In the genomic region with DNA sequence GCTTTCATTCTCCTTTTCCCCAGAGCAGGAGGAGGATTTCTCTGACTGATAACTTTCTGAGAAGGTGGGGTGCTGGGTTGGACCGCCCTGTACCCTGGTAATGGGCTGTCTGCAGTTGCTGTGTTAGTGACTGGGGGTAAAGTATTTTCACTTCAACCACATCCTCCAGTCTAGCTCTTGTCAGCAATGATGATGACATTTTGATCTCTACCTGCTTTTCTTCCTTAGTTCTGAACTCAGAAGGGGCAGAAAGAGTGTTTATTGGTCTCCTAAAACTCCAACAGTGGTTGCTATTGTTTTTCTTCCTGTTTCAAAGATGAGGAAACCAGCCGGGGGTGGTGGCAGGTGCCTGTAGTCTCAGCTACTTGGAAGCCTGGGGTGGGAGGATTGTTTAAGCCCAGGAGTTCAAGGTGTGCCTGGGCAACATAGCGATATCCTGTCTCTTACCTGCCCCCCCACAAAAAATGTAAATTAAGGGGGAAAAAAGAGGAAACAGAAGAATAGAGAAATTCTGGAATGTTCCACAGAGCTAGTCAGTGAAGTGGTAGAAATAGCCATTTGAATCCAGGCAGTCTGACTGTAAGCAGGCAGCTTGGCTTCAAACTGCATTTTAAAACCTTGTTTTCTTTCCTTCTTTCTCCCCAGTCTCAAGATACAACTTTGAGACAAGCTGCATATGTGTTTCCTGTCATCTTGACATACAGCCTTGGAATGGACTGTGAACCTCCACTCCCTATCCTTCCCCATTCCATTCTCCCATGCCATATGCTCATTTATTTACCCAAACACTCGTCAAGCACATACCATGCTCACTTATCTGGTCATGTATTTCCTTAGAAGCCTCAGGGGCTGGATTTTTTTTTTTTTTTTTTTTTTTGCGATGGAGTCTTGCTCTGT, we compare ENCODE assay signal across 8 cellular contexts. TPM values are rescaled to one million over a fixed set of nuclear protein-coding genes. Genes with fewer than 3 reads are reported as not detected.
DNase-seq lines count a peak whose midpoint lies in the region; ATAC-seq and TF ChIP-seq lines count a peak whose summit lies in the region.

No MANE protein-coding gene starts in this region.

- peak overlapping the region; percentile 82 for H3K4me3 Mint-ChIP-seq in activated CD4-positive, alpha-beta T cell treated with anti-CD3 and anti-CD28 coated beads, Interleukin-2, amount 10 ng/mL, durations not matched to agents 24 days and 14 days

- H3K4me1 Mint-ChIP-seq in activated CD4-positive, alpha-beta T cell treated with anti-CD3 and anti-CD28 coated beads, Interleukin-2, amount 10 ng/mL, durations not matched to agents 24 days and 14 days = peaks cover 45% of the 10 kb centered on the region

- ATAC-seq in HG03571 (IDR thresholded peaks at IDR 0.05; ENCODE audit: unreplicated experiment) = peak; percentile 35

- no peak for TF ChIP-seq CTCF in AG04449 (IDR thresholded peaks at IDR 0.05; ENCODE audit: insufficient read depth, low read length, missing control alignments)

- H3K27ac Mint-ChIP-seq in activated CD4-positive, alpha-beta T cell treated with anti-CD3 and anti-CD28 coated beads, Interleukin-2, amount 10 ng/mL, durations not matched to agents 24 days and 14 days = peak overlapping the region; percentile 99

- H3K9me3 Mint-ChIP-seq in activated CD4-positive, alpha-beta T cell treated with anti-CD3 and anti-CD28 coated beads, Interleukin-2, amount 10 ng/mL, durations not matched to agents 24 days and 14 days = peaks cover 4% of the 10 kb centered on the region

- DNase-seq in AG04449 (ENCODE audit: low read depth, low spot score) = peak; percentile 85
- DNase-seq in activated CD4-positive, alpha-beta T cell treated with anti-CD3 and anti-CD28 coated beads, Interleukin-2, amount 10 ng/mL, durations not matched to agents 24 days and 14 days = peak; percentile 91
- peak; percentile 90 for DNase-seq in epithelial cell of prostate (ENCODE audit: low read depth, low spot score)
- peak in 2 of 3 experiments; percentile 11 to 27 for DNase-seq in stimulated activated CD4-positive, alpha-beta T cell treated with anti-CD3 and anti-CD28 coated beads, TNF-alpha, amount 100 ng/mL, for 4 hours (ENCODE audit: low read depth in 3 of 3)
- DNase-seq in NCI-H524 treated with DMSO at 0.1 percent for 48 hours (lab: John Stamatoyannopoulos, UW) = no peak
- no peak for DNase-seq in NCI-H82 (lab: John Stamatoyannopoulos, UW)

- H3K27me3 Mint-ChIP-seq in activated CD4-positive, alpha-beta T cell treated with anti-CD3 and anti-CD28 coated beads, Interleukin-2, amount 10 ng/mL, durations not matched to agents 24 days and 14 days = no peaks in the 10 kb centered on the region

- peak; percentile 36 for TF ChIP-seq POLR2A in GM19099 (IDR thresholded peaks at IDR 0.05; ENCODE audit: extremely low read depth, insufficient read length, low read depth)

- H3K4me3 ChIP-seq in AG04449 (ENCODE audit: low read depth, low read length) = no peak overlapping the region

- intact Hi-C loops in activated CD4-positive, alpha-beta T cell treated with anti-CD3 and anti-CD28 coated beads, Interleukin-2, amount 10 ng/mL, durations not matched to agents 24 days and 14 days (cut with micrococcal nuclease) = loop anchor here (1.0 to 10.0 kb wide), 8 partner anchors 10 to 1789 kb away; partner anchors contain the start of genes DNAJA2 and LONP2

- peak overlapping the region; percentile 97 for H3K27ac ChIP-seq in epithelial cell of prostate

- POLR2A ChIA-PET in AG04449 (lab: Yijun Ruan, JAX) = interaction anchor here (0.6 kb wide), 1 partner anchor 248 kb away, joined by 3 read pairs; no protein-coding TSS in a partner anchor

- CTCF ChIA-PET in AG04449 (lab: Yijun Ruan, JAX) = interaction anchor here (1.0 to 6.6 kb wide), 3 partner anchors 10 to 261 kb away, joined by 3 to 59 read pairs (median 3); no protein-coding TSS in a partner anchor

- H3K36me3 Mint-ChIP-seq in activated CD4-positive, alpha-beta T cell treated with anti-CD3 and anti-CD28 coated beads, Interleukin-2, amount 10 ng/mL, durations not matched to agents 24 days and 14 days (ENCODE audit: low read depth) = peaks cover 5% of the 10 kb centered on the region

RNA-seq across cellular contexts. Expression of gene N4BP1, which starts 3.3 kb away (rescaled TPM):
- total RNA-seq in activated CD4-positive, alpha-beta T cell treated with anti-CD3 and anti-CD28 coated beads, Interleukin-2, amount 10 ng/mL, durations not matched to agents 24 days and 14 days = 41.8 and 44.4 TPM in 2 replicates

Comparison
In these comparisons a context has a peak if more than half of its experiments do, and no peak if none do; other contexts are left out.
1. DNase-seq: peak in AG04449 (single experiment), activated CD4-positive, alpha-beta T cell treated with anti-CD3 and anti-CD28 coated beads, Interleukin-2, amount 10 ng/mL, durations not matched to agents 24 days and 14 days (single experiment), epithelial cell of prostate (single experiment) and stimulated activated CD4-positive, alpha-beta T cell treated with anti-CD3 and anti-CD28 coated beads, TNF-alpha, amount 100 ng/mL, for 4 hours (2 of 3); none in NCI-H524 treated with DMSO at 0.1 percent for 48 hours (single experiment) and NCI-H82 (single experiment).